Comparison of ENCODE assay signal across 8 cellular contexts in genomic region chr20:39081255-39081654, GRCh38.
DNase-seq lines count a peak whose midpoint lies in the region; ATAC-seq and TF ChIP-seq lines count a peak whose summit lies in the region.

No MANE protein-coding gene starts in this region.

- H3K4me3 ChIP-seq in esophagus squamous epithelium, result no peak overlapping the region

- no peak for TF ChIP-seq POLR2A in esophagus squamous epithelium (IDR thresholded peaks at IDR 0.05)

- H3K4me3 Mint-ChIP-seq in natural killer cell, result no peak overlapping the region
- no peak overlapping the region for H3K4me3 Mint-ChIP-seq in stimulated activated naive B cell treated with anti-CD40 and anti-IgM and Interleukin-4, amounts not matched to agents 10 μg/mL and 1 μg/mL and 100 μg/mL, for 72 hours

- WGBS in esophagus squamous epithelium, 2 donors, result 10 to 12% methylated on average over 5 of the region's 5 CpGs

- ATAC-seq in natural killer cell (peak; percentile 67 to 74 (median 70)), HG03521 (IDR thresholded peaks at IDR 0.05; ENCODE audit: unreplicated experiment) (no peak)
- peak; percentile 84 to 89 for ATAC-seq in stimulated activated naive B cell treated with anti-CD40 and anti-IgM and Interleukin-4, amounts not matched to agents 10 μg/mL and 1 μg/mL and 100 μg/mL, for 72 hours (replicated peaks)

- peaks cover 0 to 6% of the 10 kb centered on the region in 2 donors for H3K27me3 Mint-ChIP-seq in natural killer cell (ENCODE audit: low read depth in 2 of 2)
- H3K27me3 Mint-ChIP-seq in stimulated activated naive B cell treated with anti-CD40 and anti-IgM and Interleukin-4, amounts not matched to agents 10 μg/mL and 1 μg/mL and 100 μg/mL, for 72 hours, result peaks cover 26 to 62% of the 10 kb centered on the region in 2 donors

- peaks cover 0 to 8% (median 0%) of the 10 kb centered on the region in 3 donors for H3K9me3 ChIP-seq in esophagus squamous epithelium

- H3K27ac ChIP-seq in esophagus squamous epithelium, result no peak overlapping the region

- H3K27me3 ChIP-seq in esophagus squamous epithelium, result peaks cover 0 to 65% (median 0%) of the 10 kb centered on the region in 4 donors

- H3K27ac Mint-ChIP-seq in natural killer cell, result no peak overlapping the region
- H3K27ac Mint-ChIP-seq in stimulated activated naive B cell treated with anti-CD40 and anti-IgM and Interleukin-4, amounts not matched to agents 10 μg/mL and 1 μg/mL and 100 μg/mL, for 72 hours, result no peak overlapping the region

- DNase-seq in GM03348 (ENCODE audit: low spot score), result peak; percentile 91
- DNase-seq in HT-29 (ENCODE audit: low spot score), result peak; percentile 96
- peak; percentile 15 for DNase-seq in OCI-M2 (lab: John Stamatoyannopoulos, UW; ENCODE audit: unreplicated experiment)
- peak; percentile 81 for DNase-seq in activated T-cell treated with anti-CD3 and anti-CD28 coated beads for 4 hours
- no peak for DNase-seq in esophagus squamous epithelium (lab: John Stamatoyannopoulos, UW)
- DNase-seq in natural killer cell, result peak; percentile 76
- peak; percentile 50 for DNase-seq in stimulated activated naive B cell treated with anti-CD40 and anti-IgM and Interleukin-4, amounts not matched to agents 10 μg/mL and 1 μg/mL and 100 μg/mL, for 72 hours

- no peaks in the 10 kb centered on the region for H3K36me3 ChIP-seq in esophagus squamous epithelium

- H3K36me3 Mint-ChIP-seq in natural killer cell, result no peaks in the 10 kb centered on the region
- no peaks in the 10 kb centered on the region for H3K36me3 Mint-ChIP-seq in stimulated activated naive B cell treated with anti-CD40 and anti-IgM and Interleukin-4, amounts not matched to agents 10 μg/mL and 1 μg/mL and 100 μg/mL, for 72 hours

- no peaks in the 10 kb centered on the region for H3K4me1 ChIP-seq in esophagus squamous epithelium

- peak; percentile 82 to 94 (median 85) for TF ChIP-seq CTCF in esophagus squamous epithelium (IDR thresholded peaks at IDR 0.05)
- TF ChIP-seq CTCF in natural killer cell (IDR thresholded peaks at IDR 0.05), result peak; percentile 94

- intact Hi-C loops in esophagus squamous epithelium (cut with DNase I) (no loop called here), natural killer cell (cut with micrococcal nuclease) (loop anchor here (1.0 kb wide), 1 partner anchor 31 kb away; no protein-coding TSS in a partner anchor)

- peaks cover 24 to 33% of the 10 kb centered on the region in 2 donors for H3K4me1 Mint-ChIP-seq in natural killer cell
- H3K4me1 Mint-ChIP-seq in stimulated activated naive B cell treated with anti-CD40 and anti-IgM and Interleukin-4, amounts not matched to agents 10 μg/mL and 1 μg/mL and 100 μg/mL, for 72 hours, result no peaks in the 10 kb centered on the region

- H3K9me3 Mint-ChIP-seq in natural killer cell, result no peaks in the 10 kb centered on the region
- peaks cover 0 to 4% of the 10 kb centered on the region in 2 donors for H3K9me3 Mint-ChIP-seq in stimulated activated naive B cell treated with anti-CD40 and anti-IgM and Interleukin-4, amounts not matched to agents 10 μg/mL and 1 μg/mL and 100 μg/mL, for 72 hours
